In the genomic region with DNA sequence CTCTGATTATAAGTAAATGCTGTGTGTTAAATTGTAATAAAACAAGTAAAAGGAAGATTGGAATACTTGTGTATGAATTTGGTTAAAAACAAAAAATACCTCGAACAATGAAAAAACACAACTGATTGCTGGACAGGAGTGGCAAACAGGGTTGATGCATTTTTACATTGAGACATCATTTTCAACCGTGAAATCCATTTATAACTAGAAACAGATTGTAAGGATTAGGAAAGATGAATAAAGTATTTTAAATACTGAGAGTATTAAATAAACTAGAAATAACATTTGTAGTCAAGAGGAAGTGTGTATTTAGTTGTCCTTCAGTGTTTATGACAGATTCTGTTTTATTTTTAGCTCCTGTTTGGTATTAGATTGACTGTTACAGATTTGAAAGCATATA, we compare ENCODE assay signal across 1 cellular context.
TF ChIP-seq lines count a peak whose summit lies in the region.

No MANE protein-coding gene starts in this region.

TF ChIP-seq in SK-N-SH, 30 proteins besides CTCF, POLR2A, EP300 and RAD21:
- TF ChIP-seq TEAD4 (IDR thresholded peaks at IDR 0.05; ENCODE audit: borderline replicate concordance, insufficient read depth) = no peak
- no peak for TF ChIP-seq ELF1 (IDR thresholded peaks at IDR 0.05)
- no peak for TF ChIP-seq NFIC (IDR thresholded peaks at IDR 0.05; ENCODE audit: borderline replicate concordance)
- TF ChIP-seq RFX5 (IDR thresholded peaks at IDR 0.05; ENCODE audit: low read length) = no peak
- no peak for TF ChIP-seq JUND (IDR thresholded peaks at IDR 0.05)
- no peak for TF ChIP-seq IRF3 (IDR thresholded peaks at IDR 0.05; ENCODE audit: low read depth, low read length)
- TF ChIP-seq TAF1 (IDR thresholded peaks at IDR 0.05; ENCODE audit: borderline replicate concordance, low read depth, low read length) = no peak
- TF ChIP-seq RXRA (IDR thresholded peaks at IDR 0.05; ENCODE audit: borderline replicate concordance, low read depth) = no peak
- TF ChIP-seq FOXJ3 (CRISPR knock-in tag; IDR thresholded peaks at IDR 0.05) = no peak
- no peak for TF ChIP-seq POLR2AphosphoS5 (IDR thresholded peaks at IDR 0.05; ENCODE audit: low read depth, low read length)
- TF ChIP-seq USF2 (IDR thresholded peaks at IDR 0.05; ENCODE audit: borderline replicate concordance, low read depth, low read length) = no peak
- TF ChIP-seq SMC3 (IDR thresholded peaks at IDR 0.05; ENCODE audit: low read depth, low read length) = no peak
TF ChIP-seq in SK-N-SH: peak in this region for 0.
